In genomic region chr20:57693670-57694329, GRCh38 we compare ENCODE assay signal across 1 cellular context.
TF ChIP-seq lines count a peak whose summit lies in the region.

No MANE protein-coding gene starts in this region.

TF ChIP-seq in H1, 55 proteins besides CTCF, POLR2A, EP300 and RAD21:
- TF ChIP-seq ASH2L (IDR thresholded peaks at IDR 0.05; ENCODE audit: low read length) = no peak
- no peak for TF ChIP-seq TAF1 (IDR thresholded peaks at IDR 0.05; ENCODE audit: low read depth, low read length)
- no peak for TF ChIP-seq SP2 (IDR thresholded peaks at IDR 0.05; ENCODE audit: low read length)
- no peak for TF ChIP-seq MAX (IDR thresholded peaks at IDR 0.05)
- TF ChIP-seq SIRT6 (IDR thresholded peaks at IDR 0.05; ENCODE audit: low read length) = no peak
- TF ChIP-seq RNF2 (IDR thresholded peaks at IDR 0.05; ENCODE audit: borderline replicate concordance, low read depth, low read length, missing control alignments, poor library complexity, severe bottlenecking) = no peak
- no peak for TF ChIP-seq TAF7 (optimal IDR thresholded peaks at IDR 0.05; ENCODE audit: borderline replicate concordance, low read depth, low read length)
- no peak for TF ChIP-seq SIN3A (conservative IDR thresholded peaks at IDR 0.05 in 1 of 2, IDR thresholded peaks at IDR 0.05 in 1 of 2; ENCODE audit: low read depth in 1 of 2, low read length in 2 of 2)
- no peak for TF ChIP-seq GABPA (IDR thresholded peaks at IDR 0.05; ENCODE audit: borderline replicate concordance, insufficient read depth, low read length)
- no peak for TF ChIP-seq BRCA1 (IDR thresholded peaks at IDR 0.05; ENCODE audit: low read depth, low read length)
- TF ChIP-seq JUN (IDR thresholded peaks at IDR 0.05; ENCODE audit: low read depth, low read length) = no peak
- TF ChIP-seq CTBP2 (IDR thresholded peaks at IDR 0.05; ENCODE audit: borderline replicate concordance, insufficient read depth, insufficient read length, low read length) = no peak
- no peak for TF ChIP-seq EGR1 (IDR thresholded peaks at IDR 0.05; ENCODE audit: borderline replicate concordance, low read depth, low read length)
